ENCODE assay signal across 27 cellular contexts in genomic region chr3:136428167-136428566, GRCh38.
A peak's percentile ranks its signal among the peaks of the same experiment; 100 is the strongest.
DNase-seq lines count a peak whose midpoint lies in the region; ATAC-seq and TF ChIP-seq lines count a peak whose summit lies in the region.
"Had no signal": no experiment of that assay in that cellular context is flagged by ENCODE, and none has a peak within 500 bp of the region (broad histone marks: within the 10 kb centered on the region; RNA-seq: fewer than 3 reads in every experiment).

No MANE protein-coding gene starts in this region.

- intact Hi-C loops in natural killer cell (cut with micrococcal nuclease) = no loop called here
- intact Hi-C loops in activated CD4-positive, alpha-beta T cell treated with anti-CD3 and anti-CD28 coated beads for 36 hours (cut with DNase I, micrococcal nuclease) = no loop called here

- no peak overlapping the region for H3K4me3 ChIP-seq in choroid plexus epithelial cell (ENCODE audit: low read depth, low read length)
- H3K4me3 ChIP-seq: breast epithelium, mucosa of descending colon, ovary, right atrium auricular region, testis had no signal

- DNase-seq in natural killer cell = no peak
- no peak for DNase-seq in natural killer cell treated with Interleukin-12 subunit alpha and Interleukin-12 subunit beta and Interleukin-15 and Interleukin-18, amount 100 ng/mL, for 72 hours (ENCODE audit: low spot score)
- peak; percentile 6 for DNase-seq in choroid plexus epithelial cell (ENCODE audit: low read depth)
- DNase-seq in islet precursor cell = peak; percentile 84
- DNase-seq in C1 segment of cervical spinal cord (lab: John Stamatoyannopoulos, UW) = no peak
- DNase-seq in activated CD4-positive, alpha-beta T cell treated with anti-CD3 and anti-CD28 coated beads for 36 hours = no peak
- DNase-seq in NCI-H2029 treated with DMSO at 0.1 percent for 48 hours (lab: John Stamatoyannopoulos, UW) = no peak
- DNase-seq: activated CD4-positive, alpha-beta T cell treated with anti-CD3 and anti-CD28 coated beads for 4 hours; activated CD8-positive, alpha-beta T cell treated with anti-CD3 and anti-CD28 coated beads, Interleukin-2, amount 10 ng/mL, durations not matched to agents 7 days and 5 days; AML-193; amygdala; Kasumi-1; mucosa of descending colon; NCI-H1417 treated with DMSO at 0.1 percent for 48 hours; NCI-H2081; NCI-H345; ovary; small intestine; stimulated activated naive CD8-positive, alpha-beta T cell treated with anti-CD3 and anti-CD28 coated beads, Interleukin-15, Interleukin-2, amounts not matched to agents 100 U/mL and 50 U/mL, for 24 hours; testis had no signal

- POLR2A ChIA-PET in activated CD4-positive, alpha-beta T cell treated with anti-CD3 and anti-CD28 coated beads for 36 hours (lab: Charles Lee) = no interaction called here

- H3K9me3 Mint-ChIP-seq in natural killer cell = no peaks in the 10 kb centered on the region
- H3K9me3 Mint-ChIP-seq in natural killer cell treated with Interleukin-12 subunit alpha and Interleukin-12 subunit beta and Interleukin-15 and Interleukin-18, amount 100 ng/mL, for 72 hours = no peaks in the 10 kb centered on the region
- no peaks in the 10 kb centered on the region for H3K9me3 Mint-ChIP-seq in activated CD4-positive, alpha-beta T cell treated with anti-CD3 and anti-CD28 coated beads for 36 hours (ENCODE audit: low read depth)
- H3K9me3 Mint-ChIP-seq: T-helper 2 cell treated with Interferon-gamma antibody and Interleukin-4, amounts not matched to agents 5 μg/mL and 100 μg/mL, for 36 hours had no signal

- H3K4me3 Mint-ChIP-seq in natural killer cell = no peak overlapping the region
- no peak overlapping the region for H3K4me3 Mint-ChIP-seq in natural killer cell treated with Interleukin-12 subunit alpha and Interleukin-12 subunit beta and Interleukin-15 and Interleukin-18, amount 100 ng/mL, for 72 hours
- no peak overlapping the region for H3K4me3 Mint-ChIP-seq in activated CD4-positive, alpha-beta T cell treated with anti-CD3 and anti-CD28 coated beads for 36 hours
- H3K4me3 Mint-ChIP-seq: activated CD8-positive, alpha-beta T cell treated with anti-CD3 and anti-CD28 coated beads, Interleukin-2, amount 10 ng/mL, durations not matched to agents 7 days and 5 days; activated naive CD4-positive, alpha-beta T cell treated with anti-CD3 and anti-CD28 coated beads, Interleukin-2, amount 50 U/mL, for 24 hours; nephron; T-helper 2 cell treated with Interferon-gamma antibody and Interleukin-4, amounts not matched to agents 5 μg/mL and 100 μg/mL, for 36 hours had no signal

- no peak for ATAC-seq in natural killer cell
- no peak for ATAC-seq in natural killer cell treated with Interleukin-12 subunit alpha and Interleukin-12 subunit beta and Interleukin-15 and Interleukin-18, amount 100 ng/mL, for 72 hours
- no peak for ATAC-seq in activated CD4-positive, alpha-beta T cell treated with anti-CD3 and anti-CD28 coated beads for 36 hours
- ATAC-seq: activated CD8-positive, alpha-beta T cell treated with anti-CD3 and anti-CD28 coated beads, Interleukin-2, amount 10 ng/mL, durations not matched to agents 7 days and 5 days; HCT116; mucosa of descending colon; Right ventricle myocardium inferior; stimulated activated naive CD8-positive, alpha-beta T cell treated with anti-CD3 and anti-CD28 coated beads, Interleukin-15, Interleukin-2, amounts not matched to agents 100 U/mL and 50 U/mL, for 24 hours had no signal

- CTCF ChIA-PET in activated CD4-positive, alpha-beta T cell treated with anti-CD3 and anti-CD28 coated beads for 36 hours (lab: Charles Lee) = interaction anchor here (0.7 kb wide), 1 partner anchor 15 kb away, joined by 3 read pairs; no protein-coding TSS in a partner anchor

- no peaks in the 10 kb centered on the region for H3K27me3 Mint-ChIP-seq in natural killer cell (ENCODE audit: low read depth in 2 of 2)
- H3K27me3 Mint-ChIP-seq in natural killer cell treated with Interleukin-12 subunit alpha and Interleukin-12 subunit beta and Interleukin-15 and Interleukin-18, amount 100 ng/mL, for 72 hours = no peaks in the 10 kb centered on the region
- no peaks in the 10 kb centered on the region for H3K27me3 Mint-ChIP-seq in activated CD4-positive, alpha-beta T cell treated with anti-CD3 and anti-CD28 coated beads for 36 hours
- H3K27me3 Mint-ChIP-seq: activated naive CD4-positive, alpha-beta T cell treated with anti-CD3 and anti-CD28 coated beads, Interleukin-2, amount 50 U/mL, for 24 hours had no signal

- no peak for TF ChIP-seq CTCF in natural killer cell (IDR thresholded peaks at IDR 0.05)
- no peak for TF ChIP-seq CTCF in choroid plexus epithelial cell (conservative IDR thresholded peaks at IDR 0.05; ENCODE audit: low read depth, low read length)

- peak overlapping the region; percentile 23 to 56 for H3K27ac Mint-ChIP-seq in natural killer cell
- H3K27ac Mint-ChIP-seq in natural killer cell treated with Interleukin-12 subunit alpha and Interleukin-12 subunit beta and Interleukin-15 and Interleukin-18, amount 100 ng/mL, for 72 hours = no peak overlapping the region
- H3K27ac Mint-ChIP-seq in activated CD4-positive, alpha-beta T cell treated with anti-CD3 and anti-CD28 coated beads for 36 hours = no peak overlapping the region
- H3K27ac Mint-ChIP-seq: activated CD8-positive, alpha-beta T cell treated with anti-CD3 and anti-CD28 coated beads, Interleukin-2, amount 10 ng/mL, durations not matched to agents 7 days and 5 days; activated naive CD4-positive, alpha-beta T cell treated with anti-CD3 and anti-CD28 coated beads, Interleukin-2, amount 50 U/mL, for 24 hours; nephron; T-helper 2 cell treated with Interferon-gamma antibody and Interleukin-4, amounts not matched to agents 5 μg/mL and 100 μg/mL, for 36 hours had no signal

- peaks cover 10 to 11% of the 10 kb centered on the region in 2 donors for H3K4me1 Mint-ChIP-seq in natural killer cell
- peaks cover 0 to 5% of the 10 kb centered on the region in 2 donors for H3K4me1 Mint-ChIP-seq in natural killer cell treated with Interleukin-12 subunit alpha and Interleukin-12 subunit beta and Interleukin-15 and Interleukin-18, amount 100 ng/mL, for 72 hours (ENCODE audit: low read depth in 2 of 2)
- H3K4me1 Mint-ChIP-seq in activated CD4-positive, alpha-beta T cell treated with anti-CD3 and anti-CD28 coated beads for 36 hours = no peaks in the 10 kb centered on the region
- H3K4me1 Mint-ChIP-seq: activated naive CD4-positive, alpha-beta T cell treated with anti-CD3 and anti-CD28 coated beads, Interleukin-2, amount 50 U/mL, for 24 hours; nephron had no signal

- peaks cover 14% of the 10 kb centered on the region for H3K36me3 Mint-ChIP-seq in natural killer cell
- peaks cover 14% of the 10 kb centered on the region for H3K36me3 Mint-ChIP-seq in natural killer cell treated with Interleukin-12 subunit alpha and Interleukin-12 subunit beta and Interleukin-15 and Interleukin-18, amount 100 ng/mL, for 72 hours
- peaks cover 21% of the 10 kb centered on the region for H3K36me3 Mint-ChIP-seq in activated CD4-positive, alpha-beta T cell treated with anti-CD3 and anti-CD28 coated beads for 36 hours (ENCODE audit: low read depth)

Comparison
In these comparisons a context has a peak if more than half of its experiments do, and no peak if none do; other contexts are left out.
1. H3K27ac Mint-ChIP-seq: peak in natural killer cell (2 of 2); none in natural killer cell treated with Interleukin-12 subunit alpha and Interleukin-12 subunit beta and Interleukin-15 and Interleukin-18, amount 100 ng/mL, for 72 hours (0 of 2) and activated CD4-positive, alpha-beta T cell treated with anti-CD3 and anti-CD28 coated beads for 36 hours (single experiment).
2. DNase-seq: peak in choroid plexus epithelial cell (single experiment) and islet precursor cell (single experiment); none in natural killer cell (single experiment), natural killer cell treated with Interleukin-12 subunit alpha and Interleukin-12 subunit beta and Interleukin-15 and Interleukin-18, amount 100 ng/mL, for 72 hours (single experiment), C1 segment of cervical spinal cord (0 of 14), activated CD4-positive, alpha-beta T cell treated with anti-CD3 and anti-CD28 coated beads for 36 hours (single experiment) and NCI-H2029 treated with DMSO at 0.1 percent for 48 hours (single experiment).